ENCODE assay signal across 28 cellular contexts in the genomic region with DNA sequence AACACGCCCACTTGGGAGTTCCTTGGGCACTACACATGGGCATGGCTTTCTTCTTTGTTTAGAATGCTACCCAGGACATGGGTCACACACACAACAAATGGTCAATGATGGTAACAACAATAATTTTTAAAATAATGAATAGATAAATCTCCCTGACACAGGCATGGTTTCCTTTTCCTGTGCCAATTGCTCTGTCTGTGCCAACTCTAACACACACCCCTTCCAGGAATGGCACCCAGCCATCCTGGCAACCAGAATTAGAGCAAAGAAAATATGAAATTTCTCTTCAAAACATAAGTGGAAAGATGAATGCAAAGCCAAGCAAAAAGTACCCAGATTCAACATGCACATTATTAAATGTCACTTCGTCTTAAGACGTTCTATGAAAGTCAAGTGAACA.
"Had no signal": no experiment of that assay in that cellular context is flagged by ENCODE, and none has a peak within 500 bp of the region (broad histone marks: within the 10 kb centered on the region; RNA-seq: fewer than 3 reads in every experiment).

No MANE protein-coding gene starts in this region.

- H3K4me3 Mint-ChIP-seq: activated naive CD4-positive, alpha-beta T cell treated with anti-CD3 and anti-CD28 coated beads for 36 hours; activated naive CD8-positive, alpha-beta T cell treated with anti-CD3 and anti-CD28 coated beads for 36 hours; activated T-helper 1 cell treated with anti-CD3 and anti-CD28 coated beads, Interleukin-12 subunit alpha, Interleukin-12 subunit beta, Interleukin-2, Interleukin-4 antibody, amounts not matched to agents 30 ng/mL and 10 ng/mL and 1 ng/mL, durations not matched to agents 14 hours and 24 hours and 36 hours; effector memory CD8-positive, alpha-beta T cell; naive thymus-derived CD8-positive, alpha-beta T cell; neural crest cell; T-helper 1 cell treated with Interleukin-12 subunit alpha and Interleukin-12 subunit beta and Interleukin-4 antibody, amounts not matched to agents 30 μg/mL and 1 μg/mL, for 36 hours had no signal

- H3K4me3 ChIP-seq: adrenal gland, left ventricle myocardium inferior, right atrium auricular region, spleen, upper lobe of left lung had no signal

- H2AFZ ChIP-seq: parathyroid adenoma had no signal

- DNase-seq: activated CD4-positive, alpha-beta T cell treated with anti-CD3 and anti-CD28 coated beads for 48 hours; activated CD4-positive, alpha-beta T cell treated with anti-CD3 and anti-CD28 coated beads, Interleukin-2, amount 50 U/mL, for 48 hours; activated CD8-positive, alpha-beta memory T cell treated with anti-CD3 and anti-CD28 coated beads for 24 hours; activated effector memory CD4-positive, alpha-beta T cell treated with anti-CD3 and anti-CD28 coated beads, Interleukin-2, amount 50 U/mL, for 16 hours; activated naive CD4-positive, alpha-beta T cell treated with anti-CD3 and anti-CD28 coated beads for 36 hours; activated naive CD8-positive, alpha-beta T cell treated with anti-CD3 and anti-CD28 coated beads for 36 hours; adrenal gland; caudate nucleus; cortex of kidney; effector memory CD8-positive, alpha-beta T cell; kidney glomerular epithelial cell; left ventricle myocardium inferior; midbrain; naive thymus-derived CD8-positive, alpha-beta T cell; nucleus accumbens; spleen; stimulated activated CD4-positive, alpha-beta T cell treated with anti-CD3 and anti-CD28 coated beads, Interleukin-2, amount 100 ng/mL, for 48 hours; stimulated activated naive CD4-positive, alpha-beta T cell treated with Interleukin-2 at 50 U/mL for 16 hours; SW 1271; T-helper 9 cell; upper lobe of left lung; WERI-Rb-1 had no signal

- ATAC-seq: activated CD4-positive, CD25-positive, alpha-beta regulatory T cell treated with anti-CD3 and anti-CD28 coated beads, Interleukin-2, amount 50 U/mL, for 24 hours; effector memory CD8-positive, alpha-beta T cell; naive thymus-derived CD8-positive, alpha-beta T cell had no signal

- H3K4me1 Mint-ChIP-seq: activated naive CD8-positive, alpha-beta T cell treated with anti-CD3 and anti-CD28 coated beads for 36 hours; naive thymus-derived CD8-positive, alpha-beta T cell had no signal

- H3K36me3 Mint-ChIP-seq: activated naive CD8-positive, alpha-beta T cell treated with anti-CD3 and anti-CD28 coated beads for 36 hours; naive thymus-derived CD8-positive, alpha-beta T cell had no signal

- H3K27me3 ChIP-seq: adrenal gland, right atrium auricular region, spleen, upper lobe of left lung had no signal

- H3K9me3 Mint-ChIP-seq: activated naive CD4-positive, alpha-beta T cell treated with anti-CD3 and anti-CD28 coated beads for 36 hours; activated naive CD8-positive, alpha-beta T cell treated with anti-CD3 and anti-CD28 coated beads for 36 hours had no signal

- H3K27me3 Mint-ChIP-seq: activated naive CD8-positive, alpha-beta T cell treated with anti-CD3 and anti-CD28 coated beads for 36 hours; effector memory CD8-positive, alpha-beta T cell; naive thymus-derived CD8-positive, alpha-beta T cell had no signal

- H3K27ac Mint-ChIP-seq: activated naive CD4-positive, alpha-beta T cell treated with anti-CD3 and anti-CD28 coated beads for 36 hours; activated naive CD8-positive, alpha-beta T cell treated with anti-CD3 and anti-CD28 coated beads for 36 hours; activated T-helper 1 cell treated with anti-CD3 and anti-CD28 coated beads, Interleukin-12 subunit alpha, Interleukin-12 subunit beta, Interleukin-2, Interleukin-4 antibody, amounts not matched to agents 30 ng/mL and 10 ng/mL and 1 ng/mL, durations not matched to agents 14 hours and 24 hours and 36 hours; effector memory CD8-positive, alpha-beta T cell; naive thymus-derived CD8-positive, alpha-beta T cell; T-helper 1 cell treated with Interleukin-12 subunit alpha and Interleukin-12 subunit beta and Interleukin-4 antibody, amounts not matched to agents 30 μg/mL and 1 μg/mL, for 36 hours had no signal

- H3K36me3 ChIP-seq: adrenal gland, left ventricle myocardium inferior, right atrium auricular region, spleen, upper lobe of left lung, WERI-Rb-1 had no signal

- H3K9ac ChIP-seq: parathyroid adenoma had no signal

- H3K4me1 ChIP-seq: adrenal gland, left ventricle myocardium inferior, parathyroid adenoma, spleen had no signal

- H3K79me2 ChIP-seq: parathyroid adenoma had no signal

- H3K9me3 ChIP-seq: adrenal gland, left ventricle myocardium inferior, right atrium auricular region, spleen, upper lobe of left lung had no signal

- H3K27ac ChIP-seq: adrenal gland, left ventricle myocardium inferior, parathyroid adenoma, right atrium auricular region, spleen, upper lobe of left lung, WERI-Rb-1 had no signal
